In genomic region chr1:197521118-197521739, GRCh38 we compare ENCODE assay signal across 8 cellular contexts.
DNase-seq lines count a peak whose midpoint lies in the region; ATAC-seq and TF ChIP-seq lines count a peak whose summit lies in the region.

No MANE protein-coding gene starts in this region.

- ATAC-seq in right cardiac atrium (no peak), GM21515 (IDR thresholded peaks at IDR 0.05; ENCODE audit: unreplicated experiment) (peak; percentile 68)

- H3K27me3 ChIP-seq in right atrium auricular region = no peaks in the 10 kb centered on the region
- H3K27me3 ChIP-seq in right cardiac atrium (ENCODE audit: control insufficient read depth, insufficient read depth) = no peaks in the 10 kb centered on the region

- TF ChIP-seq CTCF in right atrium auricular region (IDR thresholded peaks at IDR 0.05) (peak; percentile 29 to 65), fibroblast of the aortic adventitia (IDR thresholded peaks at IDR 0.05; ENCODE audit: insufficient read depth, low read length) (peak; percentile 75), retinal pigment epithelial cell (conservative IDR thresholded peaks at IDR 0.05; ENCODE audit: low read depth, low read length) (peak; percentile 75)

- peaks cover 0 to 5% of the 10 kb centered on the region in 2 donors for H3K4me1 ChIP-seq in right atrium auricular region
- no peaks in the 10 kb centered on the region for H3K4me1 ChIP-seq in right cardiac atrium (ENCODE audit: control insufficient read depth, insufficient read depth, low read length)

- 58% methylated on average over 2 of the region's 2 CpGs for WGBS in right cardiac atrium

- no peaks in the 10 kb centered on the region for H3K36me3 ChIP-seq in right atrium auricular region

- H3K4me3 ChIP-seq in right atrium auricular region (no peak overlapping the region), right cardiac atrium (ENCODE audit: low read length) (no peak overlapping the region), fibroblast of the aortic adventitia (ENCODE audit: low read depth, low read length) (no peak overlapping the region), retinal pigment epithelial cell (ENCODE audit: low read length) (no peak overlapping the region)

- DNase-seq in right atrium auricular region (ENCODE audit: low spot score) (no peak), right cardiac atrium (no peak), HT1080 (ENCODE audit: low read depth) (peak; percentile 24), SKM-1 treated with dmso at 0.1 percent for 144 hours (lab: John Stamatoyannopoulos, UW; ENCODE audit: unreplicated experiment) (peak; percentile 39), fibroblast of the aortic adventitia (ENCODE audit: low read depth) (peak; percentile 62), retinal pigment epithelial cell (ENCODE audit: low read depth) (no peak), occipital lobe (lab: John Stamatoyannopoulos, UW) (no peak)

- intact Hi-C loops in right cardiac atrium (cut with DNase I) = loop anchor here in 1 of 4 donors (10.0 kb wide), 1 partner anchor 404 kb away; no protein-coding TSS in a partner anchor

- no peak overlapping the region for H3K27ac ChIP-seq in right atrium auricular region
- H3K27ac ChIP-seq in right cardiac atrium (ENCODE audit: low read length) = no peak overlapping the region

- H3K9me3 ChIP-seq in right atrium auricular region (no peaks in the 10 kb centered on the region), right cardiac atrium (ENCODE audit: control insufficient read depth, low read length) (no peaks in the 10 kb centered on the region)

Comparison
In these comparisons a context has a peak if more than half of its experiments do, and no peak if none do; other contexts are left out.
1. DNase-seq: peak in HT1080 (single experiment), SKM-1 treated with dmso at 0.1 percent for 144 hours (single experiment) and fibroblast of the aortic adventitia (single experiment); none in right atrium auricular region (single experiment), right cardiac atrium (0 of 3), retinal pigment epithelial cell (single experiment) and occipital lobe (single experiment).
2. Peak in every context shown above with its lines, with median percentiles within 50 percentile points of each other: CTCF ChIP-seq.